8 cellular contexts compared by ENCODE assay signal in the genomic region with DNA sequence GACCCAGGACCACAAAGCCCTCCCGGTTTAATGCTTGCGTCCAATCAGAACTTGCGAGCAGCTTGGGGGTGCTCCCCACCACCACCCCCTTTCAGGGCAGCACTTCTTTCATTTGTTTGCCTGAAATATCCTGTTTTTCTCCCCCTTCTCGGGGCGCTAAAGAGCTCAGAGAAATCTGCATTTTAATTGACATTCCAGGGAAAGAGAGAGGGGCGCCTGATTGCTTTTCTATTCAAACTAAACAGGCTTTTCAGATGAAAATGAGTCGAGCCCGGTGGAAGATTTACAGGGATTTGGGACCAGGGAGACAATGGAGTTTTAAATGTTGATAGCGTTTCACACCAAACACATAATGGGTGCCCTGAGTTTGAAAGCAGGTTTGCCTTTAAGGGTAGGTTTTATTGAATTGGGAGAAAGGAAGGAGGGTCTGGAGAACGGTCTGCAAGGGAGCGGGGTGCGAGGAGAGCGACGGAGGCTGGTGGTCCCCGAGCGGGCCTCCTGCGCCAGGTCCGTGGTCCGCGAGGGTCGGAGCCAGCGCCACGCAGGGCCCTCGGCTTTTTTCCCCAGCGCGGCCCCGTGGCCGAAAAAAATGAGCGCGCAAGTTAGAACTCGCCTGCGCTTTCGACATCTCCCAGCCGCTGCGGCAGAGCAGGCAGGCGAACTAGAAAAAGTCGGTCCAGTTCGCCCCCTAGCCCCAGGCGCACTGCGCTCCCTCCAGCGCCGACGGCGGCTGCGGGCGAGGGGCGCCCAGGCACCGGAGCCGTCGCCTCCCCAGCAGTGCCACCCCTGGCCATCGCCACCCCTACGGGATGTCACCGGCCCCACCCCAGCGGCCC. TPM values are rescaled to one million over a fixed set of nuclear protein-coding genes. Genes with fewer than 3 reads are reported as not detected.
DNase-seq lines count a peak whose midpoint lies in the region; ATAC-seq and TF ChIP-seq lines count a peak whose summit lies in the region.

No MANE protein-coding gene starts in this region.

- intact Hi-C loops in Panc1 (cut with micrococcal nuclease; ENCODE audit: unreplicated experiment), result loop anchor here (10.0 kb wide), 1 partner anchor 298 kb away; no protein-coding TSS in a partner anchor
- intact Hi-C loops in head of caudate nucleus (cut with DNase I), result loop anchor here (5.0 to 10.0 kb wide), 3 partner anchors 65 to 650 kb away; no protein-coding TSS in a partner anchor
- intact Hi-C loops in gastrocnemius medialis (cut with DNase I; ENCODE audit: low total_unique reads), result no loop called here

- H3K27ac ChIP-seq in Panc1 (ENCODE audit: low read length) (no peak overlapping the region; the same call in 1 of the 2 replicates), brain microvascular endothelial cell (no peak overlapping the region), gastrocnemius medialis (no peak overlapping the region)

- peaks cover 18% of the 10 kb centered on the region for H3K27me3 ChIP-seq in Panc1 (ENCODE audit: control insufficient read depth, insufficient read depth, low read length)
- no peaks in the 10 kb centered on the region for H3K27me3 ChIP-seq in neuron (ENCODE audit: insufficient read depth, low read length)
- peaks cover 26% of the 10 kb centered on the region for H3K27me3 ChIP-seq in brain microvascular endothelial cell (replicated peaks)
- peaks cover 49 to 72% (median 66%) of the 10 kb centered on the region in 3 donors for H3K27me3 ChIP-seq in gastrocnemius medialis

- no peak for TF ChIP-seq POLR2A in gastrocnemius medialis (IDR thresholded peaks at IDR 0.05)

- DNase-seq in COLO668 (lab: John Stamatoyannopoulos, UW; ENCODE audit: unreplicated experiment) (peak; percentile 31), Panc1 (ENCODE audit: low read depth, low spot score) (no peak), head of caudate nucleus (peak; percentile 55 to 90 (median 78)), brain microvascular endothelial cell (no peak), gastrocnemius medialis (no peak)
- DNase-seq in activated CD4-positive, CD25-positive, alpha-beta regulatory T cell (lab: John Stamatoyannopoulos, UW), result no peak
- DNase-seq in stimulated activated naive CD4-positive, alpha-beta T cell (lab: John Stamatoyannopoulos, UW), result no peak

- ATAC-seq in Panc1 (peak; percentile 46; the same call in 1 of the 2 replicates), gastrocnemius medialis (no peak)

- H3K36me3 ChIP-seq in Panc1 (ENCODE audit: control insufficient read depth, insufficient read depth, low read length), result peaks cover 6% of the 10 kb centered on the region
- peaks cover 19% of the 10 kb centered on the region for H3K36me3 ChIP-seq in neuron (ENCODE audit: insufficient read depth, low read length)
- H3K36me3 ChIP-seq in brain microvascular endothelial cell (replicated peaks), result no peaks in the 10 kb centered on the region
- H3K36me3 ChIP-seq in gastrocnemius medialis, result no peaks in the 10 kb centered on the region

- CTCF ChIA-PET in Panc1 (lab: Charles Lee), result no interaction called here

- H3K4me3 ChIP-seq in Panc1 (ENCODE audit: low read depth in 2 of 2, low read length in 2 of 2), result peak overlapping the region; percentile 55 to 60
- peak overlapping the region; percentile 62 for H3K4me3 ChIP-seq in neuron (ENCODE audit: low read length)
- H3K4me3 ChIP-seq in brain microvascular endothelial cell (ENCODE audit: low read depth, low read length), result no peak overlapping the region
- peak overlapping the region in 1 of 4 donors; percentile 38 for H3K4me3 ChIP-seq in gastrocnemius medialis

- no peaks in the 10 kb centered on the region for H3K9me3 ChIP-seq in Panc1 (ENCODE audit: control insufficient read depth, insufficient read depth, low read depth, low read length)
- H3K9me3 ChIP-seq in neuron (ENCODE audit: low read length), result peaks cover 9% of the 10 kb centered on the region
- no peaks in the 10 kb centered on the region for H3K9me3 ChIP-seq in gastrocnemius medialis

- in situ Hi-C loops in Panc1 (cut with HindIII; ENCODE audit: low pct_unique_long_range_greater_than_20kb, low sequenced_read_pairs), result no loop called here
- in situ Hi-C loops in brain microvascular endothelial cell (cut with HindIII; ENCODE audit: low pct_ligation_motif_present, low sequenced_read_pairs), result no loop called here
- in situ Hi-C loops in gastrocnemius medialis (cut with MboI; ENCODE audit: low sequenced_read_pairs in 4 of 4), result no loop called here

- POLR2A ChIA-PET in Panc1 (lab: Charles Lee), result no interaction called here

- peak; percentile 54 for TF ChIP-seq CTCF in Panc1 (IDR thresholded peaks at IDR 0.05)
- TF ChIP-seq CTCF in brain microvascular endothelial cell (IDR thresholded peaks at IDR 0.05; ENCODE audit: low read depth, low read length, missing control alignments), result no peak
- no peak for TF ChIP-seq CTCF in gastrocnemius medialis (IDR thresholded peaks at IDR 0.05 in 4 of 5, conservative IDR thresholded peaks at IDR 0.05 in 1 of 5)

- BruUV-seq in Panc1 (replicated peaks; lab: Mats Ljungman, UMichigan), result no TSS peak

- peaks cover 6% of the 10 kb centered on the region for H3K4me1 ChIP-seq in Panc1 (ENCODE audit: control insufficient read depth, insufficient read depth, low read length)
- peaks cover 57% of the 10 kb centered on the region for H3K4me1 ChIP-seq in neuron (ENCODE audit: insufficient read depth, low read length)
- H3K4me1 ChIP-seq in gastrocnemius medialis, result peaks cover 0 to 6% of the 10 kb centered on the region in 2 donors

- peak overlapping the region; percentile 60 for H2AFZ ChIP-seq in neuron (ENCODE audit: low read depth, low read length)

RNA-seq across cellular contexts. Expression of a gene that starts 1.4 kb away (rescaled TPM):
- total RNA-seq in Panc1 (2021; ENCODE audit: unreplicated experiment) (5.7 TPM), gastrocnemius medialis (under 1 TPM in 3 of 4 donors, not detected in 1; 0.11 to 0.31 (median 0.22) TPM)
- 2.8 TPM for polyA plus RNA-seq in Panc1 (2012; ENCODE audit: insufficient read length)

Comparison
In these comparisons a context has a peak if more than half of its experiments do, and no peak if none do; other contexts are left out.
1. DNase-seq: peak in COLO668 (single experiment) and head of caudate nucleus (42 of 42); none in Panc1 (single experiment), activated CD4-positive, CD25-positive, alpha-beta regulatory T cell (0 of 4), stimulated activated naive CD4-positive, alpha-beta T cell (0 of 6), brain microvascular endothelial cell (single experiment) and gastrocnemius medialis (0 of 2).